Comparison of ENCODE assay signal across 1 cellular context in genomic region chr9:33112099-33112498, GRCh38.
TF ChIP-seq lines count a peak whose summit lies in the region.

No MANE protein-coding gene starts in this region.

TF ChIP-seq in K562, 482 proteins besides CTCF, POLR2A, EP300 and RAD21:
- no peak for TF ChIP-seq CAMTA2 (CRISPR knock-in tag; conservative IDR thresholded peaks at IDR 0.05)
- TF ChIP-seq HLTF (IDR thresholded peaks at IDR 0.05) = no peak
